17 cellular contexts compared by ENCODE assay signal in genomic region chr11:77173494-77173893, GRCh38. TPM values are rescaled to one million over a fixed set of nuclear protein-coding genes. Genes with fewer than 3 reads are reported as not detected.
"Had no signal": no experiment of that assay in that cellular context is flagged by ENCODE, and none has a peak within 500 bp of the region (broad histone marks: within the 10 kb centered on the region; RNA-seq: fewer than 3 reads in every experiment).

No MANE protein-coding gene starts in this region.

- H3K27ac ChIP-seq: brain microvascular endothelial cell, skin epidermis, thyroid gland, vagina had no signal

- H3K36me3 ChIP-seq: brain microvascular endothelial cell, thyroid gland, vagina had no signal

- H3K27me3 ChIP-seq: brain microvascular endothelial cell, heart right ventricle, thyroid gland, vagina had no signal

- ATAC-seq: activated CD8-positive, alpha-beta memory T cell treated with anti-CD3 and anti-CD28 coated beads, Interleukin-2, amount 10 ng/mL, durations not matched to agents 7 days and 5 days; natural killer cell treated with Interleukin-12 subunit alpha and Interleukin-12 subunit beta and Interleukin-15 and Interleukin-18, amount 100 ng/mL, for 72 hours had no signal

- H3K4me3 ChIP-seq: heart right ventricle, skin epidermis, thyroid gland, vagina had no signal

- H3K9me3 ChIP-seq: heart right ventricle, thyroid gland, vagina had no signal

- H3K4me1 ChIP-seq: thyroid gland, vagina had no signal

- DNase-seq: activated CD4-positive, alpha-beta T cell treated with anti-CD3 and anti-CD28 coated beads, Interleukin-2, amount 50 U/mL, for 4 hours; activated CD4-positive, CD25-positive, alpha-beta regulatory T cell treated with anti-CD3 and anti-CD28 coated beads, Interleukin-2, amount 50 U/mL, for 72 hours; activated CD8-positive, alpha-beta memory T cell treated with anti-CD3 and anti-CD28 coated beads, Interleukin-2, amount 10 ng/mL, durations not matched to agents 7 days and 5 days; activated gamma-delta T cell treated with Interleukin-2 at 50 U/mL for 16 hours; activated naive CD8-positive, alpha-beta T cell treated with anti-CD3 and anti-CD28 coated beads for 36 hours; activated T-cell treated with anti-CD3 and anti-CD28 coated beads, Interleukin-2, amount 50 U/mL, for 24 hours; brain microvascular endothelial cell; cerebellar nuclear complex; foreskin melanocyte; mammary epithelial cell; T-helper 2 cell; thyroid gland had no signal

RNA-seq across cellular contexts. Expression of gene MYO7A, which starts 45.4 kb away (rescaled TPM):
- total RNA-seq: osteocyte had no signal
